In genomic region chr10:72072639-72073038, GRCh38 we compare ENCODE assay signal across 11 cellular contexts.
"Had no signal": no experiment of that assay in that cellular context is flagged by ENCODE, and none has a peak within 500 bp of the region (broad histone marks: within the 10 kb centered on the region; RNA-seq: fewer than 3 reads in every experiment).

No MANE protein-coding gene starts in this region.

- H3K27me3 ChIP-seq: breast epithelium, stomach had no signal

- H3K27ac ChIP-seq: breast epithelium, stomach, thoracic aorta had no signal

- H3K4me1 ChIP-seq: breast epithelium had no signal

- H3K9me3 Mint-ChIP-seq: activated naive CD4-positive, alpha-beta T cell treated with anti-CD3 and anti-CD28 coated beads, Interleukin-2, amount 50 U/mL, for 72 hours had no signal

- DNase-seq: activated CD4-positive, alpha-beta T cell treated with anti-CD3 and anti-CD28 coated beads, Interleukin-2, amount 50 U/mL, for 4 hours; activated CD4-positive, CD25-positive, alpha-beta regulatory T cell treated with anti-CD3 and anti-CD28 coated beads, Interleukin-2, amount 50 U/mL, for 72 hours; hypothalamus; kidney glomerular epithelial cell; stimulated activated CD4-positive, alpha-beta T cell treated with anti-CD3 and anti-CD28 coated beads, Interleukin-2, amount 100 ng/mL, for 48 hours; stomach had no signal

- H3K4me3 Mint-ChIP-seq: mesothelial cell of epicardium had no signal

- ATAC-seq: activated naive CD4-positive, alpha-beta T cell treated with anti-CD3 and anti-CD28 coated beads, Interleukin-2, amount 50 U/mL, for 72 hours; esophagus mucosa had no signal

- H3K36me3 ChIP-seq: breast epithelium, stomach, thoracic aorta had no signal

- H3K4me3 ChIP-seq: breast epithelium, stomach, thoracic aorta had no signal

- H3K9me3 ChIP-seq: breast epithelium, stomach, thoracic aorta had no signal

- H3K27ac Mint-ChIP-seq: mesothelial cell of epicardium had no signal
